19 cellular contexts compared by ENCODE assay signal in the genomic region with DNA sequence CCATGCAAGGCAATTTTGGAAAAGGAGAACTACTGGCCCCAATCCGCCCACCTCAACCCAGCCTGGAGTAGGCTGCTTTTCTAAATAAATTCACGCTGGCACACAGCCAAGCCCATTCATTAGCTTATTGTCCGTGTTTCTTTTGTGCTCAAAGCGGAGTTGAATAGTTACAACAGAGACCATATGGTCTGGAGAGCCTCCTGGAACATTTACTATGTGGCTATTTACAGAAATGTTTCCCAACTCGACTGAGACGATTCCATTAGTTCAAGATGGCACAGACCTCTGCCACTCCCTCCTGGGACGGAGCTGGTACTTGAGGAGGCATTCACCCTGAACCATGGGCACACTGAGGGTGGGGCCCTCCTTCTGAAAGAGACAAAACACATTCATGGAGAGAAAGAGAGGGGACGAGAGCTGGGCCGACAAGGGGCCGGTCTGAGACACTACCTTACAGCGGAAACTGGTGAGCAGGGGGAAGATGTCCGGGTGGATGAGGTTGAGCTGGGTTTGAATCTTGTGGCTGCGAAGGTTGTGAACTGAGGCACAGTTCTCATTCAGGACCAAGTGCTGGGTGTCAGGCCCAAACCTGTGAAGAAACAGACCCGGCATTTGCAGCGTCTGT. TPM values are rescaled to one million over a fixed set of nuclear protein-coding genes. Genes with fewer than 3 reads are reported as not detected.
A peak's percentile ranks its signal among the peaks of the same experiment; 100 is the strongest.
DNase-seq lines count a peak whose midpoint lies in the region; ATAC-seq and TF ChIP-seq lines count a peak whose summit lies in the region.
"Had no signal": no experiment of that assay in that cellular context is flagged by ENCODE, and none has a peak within 500 bp of the region (broad histone marks: within the 10 kb centered on the region; RNA-seq: fewer than 3 reads in every experiment).

No MANE protein-coding gene starts in this region.

- ATAC-seq in GM19455 (IDR thresholded peaks at IDR 0.05; ENCODE audit: unreplicated experiment), result no peak
- ATAC-seq: T-helper 17 cell had no signal

- no peak for TF ChIP-seq CTCF in fibroblast of the aortic adventitia (IDR thresholded peaks at IDR 0.05; ENCODE audit: insufficient read depth, low read length)

- DNase-seq in DMS79 treated with DMSO at 0.1 percent for 48 hours (lab: John Stamatoyannopoulos, UW), result peak; percentile 86
- DNase-seq in NCI-H1092 treated with DMSO at 0.1 percent for 48 hours (lab: John Stamatoyannopoulos, UW), result peak; percentile 45
- DNase-seq in NCI-H748 (lab: John Stamatoyannopoulos, UW; ENCODE audit: unreplicated experiment), result peak; percentile 88
- DNase-seq in fibroblast of the aortic adventitia (ENCODE audit: low read depth), result peak; percentile 16
- no peak for DNase-seq in stimulated activated CD4-positive, alpha-beta T cell treated with anti-CD3 and anti-CD28 coated beads, Interleukin-4, amount 100 ng/mL, for 1 hour
- no peak for DNase-seq in NCI-H1930 (lab: John Stamatoyannopoulos, UW)
- DNase-seq in GDM1 (lab: John Stamatoyannopoulos, UW), result no peak
- DNase-seq: activated CD4-positive, alpha-beta T cell treated with anti-CD3 and anti-CD28 coated beads for 1 hour; gastrocnemius medialis; left ventricle myocardium inferior; mucosa of descending colon; OCI-M1; right cardiac atrium; stomach; T-helper 17 cell; upper lobe of right lung had no signal

- H3K4me3 ChIP-seq in fibroblast of the aortic adventitia (ENCODE audit: low read depth, low read length), result no peak overlapping the region
- H3K4me3 ChIP-seq: ascending aorta; BLaER1 treated with 17β-estradiol and CSF1 and Interleukin-3, amounts not matched to agents 10 nM and 100 nM; gastrocnemius medialis; left ventricle myocardium inferior; mucosa of descending colon; stomach; upper lobe of right lung had no signal

RNA-seq across cellular contexts. Expression of a gene that starts 15.7 kb away (rescaled TPM):
- total RNA-seq in fibroblast of the aortic adventitia (ENCODE audit: low replicate concordance), result 13.2 and 60.6 TPM in 2 replicates

Comparison
In these comparisons a context has a peak if more than half of its experiments do, and no peak if none do; other contexts are left out.
1. DNase-seq: peak in DMS79 treated with DMSO at 0.1 percent for 48 hours (single experiment), NCI-H1092 treated with DMSO at 0.1 percent for 48 hours (single experiment), NCI-H748 (single experiment) and fibroblast of the aortic adventitia (single experiment); none in stimulated activated CD4-positive, alpha-beta T cell treated with anti-CD3 and anti-CD28 coated beads, Interleukin-4, amount 100 ng/mL, for 1 hour (single experiment), NCI-H1930 (0 of 2) and GDM1 (single experiment).